ENCODE assay signal across 19 cellular contexts in the genomic region with DNA sequence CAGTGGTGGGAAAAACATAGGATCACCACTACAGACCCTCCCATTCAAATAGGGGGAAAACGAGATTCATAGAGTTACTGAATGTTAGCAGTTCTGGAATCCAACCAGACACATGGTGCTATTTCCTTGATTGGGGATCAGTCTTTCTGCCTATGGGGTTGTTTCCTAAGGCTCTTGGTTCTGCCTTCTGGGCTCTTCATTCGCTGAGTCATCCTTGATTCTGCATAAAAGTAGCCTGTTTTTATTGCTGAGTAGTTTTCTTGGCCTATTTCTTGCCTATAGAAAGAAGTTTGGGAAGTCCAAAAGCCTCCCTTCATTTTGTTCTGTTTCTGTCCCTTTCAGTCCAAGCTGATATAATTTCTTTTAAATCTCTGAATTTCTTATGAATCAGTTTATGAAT.
DNase-seq lines count a peak whose midpoint lies in the region; ATAC-seq and TF ChIP-seq lines count a peak whose summit lies in the region.
"Had no signal": no experiment of that assay in that cellular context is flagged by ENCODE, and none has a peak within 500 bp of the region (broad histone marks: within the 10 kb centered on the region; RNA-seq: fewer than 3 reads in every experiment).

No MANE protein-coding gene starts in this region.

- H3K4me3 ChIP-seq in choroid plexus epithelial cell (ENCODE audit: low read depth, low read length) (no peak overlapping the region), mesendoderm (ENCODE audit: low read length) (no peak overlapping the region), coronary artery (no peak overlapping the region)
- H3K4me3 ChIP-seq: ascending aorta had no signal

- H2BK5ac ChIP-seq in mesendoderm (ENCODE audit: low read length): no peak overlapping the region

- no peak overlapping the region for H3K23ac ChIP-seq in mesendoderm (ENCODE audit: low read length)

- no peak overlapping the region for H2BK15ac ChIP-seq in mesendoderm (replicated peaks; ENCODE audit: low read depth)

- H3K79me1 ChIP-seq in mesendoderm (ENCODE audit: low read length): peaks cover 3% of the 10 kb centered on the region

- no peaks in the 10 kb centered on the region for H3K27me3 ChIP-seq in mesendoderm (ENCODE audit: insufficient read depth, low read length, poor library complexity)
- H3K27me3 ChIP-seq: ascending aorta had no signal

- no peak overlapping the region for H2BK120ac ChIP-seq in mesendoderm (ENCODE audit: low read depth, low read length)

- H3K36me3 ChIP-seq in mesendoderm (ENCODE audit: control insufficient read depth, insufficient read depth, low read length): no peaks in the 10 kb centered on the region
- H3K36me3 ChIP-seq: ascending aorta had no signal

- H3K79me2 ChIP-seq in mesendoderm (ENCODE audit: control insufficient read depth, insufficient read depth, low read length): no peaks in the 10 kb centered on the region

- H3K4me1 ChIP-seq in mesendoderm (ENCODE audit: control insufficient read depth, low read depth, low read length): peaks cover 6% of the 10 kb centered on the region
- H3K4me1 ChIP-seq: ascending aorta had no signal

- no peak overlapping the region for H4K5ac ChIP-seq in mesendoderm (ENCODE audit: low read length)

- H4K8ac ChIP-seq in mesendoderm (ENCODE audit: low read depth, low read length): no peak overlapping the region

- H2AK5ac ChIP-seq in mesendoderm (ENCODE audit: low read length): no peak overlapping the region

- H3K9ac ChIP-seq in mesendoderm (ENCODE audit: low read length): no peak overlapping the region

- no peak overlapping the region for H3K56ac ChIP-seq in mesendoderm (ENCODE audit: low read length)

- H3K4ac ChIP-seq in mesendoderm (ENCODE audit: low read depth, low read length): no peak overlapping the region

- no peak for ATAC-seq in HG02981 (IDR thresholded peaks at IDR 0.05; ENCODE audit: unreplicated experiment)
- ATAC-seq: HCT116; Panc1; stimulated activated naive CD8-positive, alpha-beta T cell treated with anti-CD3 and anti-CD28 coated beads, Interleukin-15, amount 100 ng/mL, for 72 hours had no signal

- no peak overlapping the region for H3K27ac ChIP-seq in mesendoderm (ENCODE audit: low read depth, low read length)
- no peak overlapping the region for H3K27ac ChIP-seq in coronary artery
- H3K27ac ChIP-seq: ascending aorta, C4-2B, VCaP had no signal

- no CpG with 5 or more reads among the region's 2 CpGs for WGBS in mesendoderm (ENCODE audit: extremely low coverage, insufficient coverage, low lambda C conversion rate)

- no peak overlapping the region for H3K18ac ChIP-seq in mesendoderm (ENCODE audit: low read length)

- DNase-seq in ELF-1 (ENCODE audit: low read depth, low spot score) (peak; percentile 16), MV-4-11 (lab: John Stamatoyannopoulos, UW) (peak; percentile 13), choroid plexus epithelial cell (ENCODE audit: low read depth) (peak; percentile 32), mesendoderm (peak; percentile 48), DMS153 (lab: John Stamatoyannopoulos, UW) (no peak), coronary artery (ENCODE audit: low spot score) (no peak), NCI-H1417 treated with DMSO at 0.1 percent for 48 hours (lab: John Stamatoyannopoulos, UW) (no peak)
- DNase-seq: activated effector memory CD4-positive, alpha-beta T cell treated with anti-CD3 and anti-CD28 coated beads, Interleukin-2, amount 50 U/mL, for 16 hours; DMS79; KBM-7; NCI-H146; NCI-H446 treated with DMSO at 0.1 percent for 48 hours; stimulated activated naive CD8-positive, alpha-beta T cell treated with anti-CD3 and anti-CD28 coated beads, Interleukin-15, amount 100 ng/mL, for 72 hours had no signal

- no peak overlapping the region for H3K4me2 ChIP-seq in mesendoderm (ENCODE audit: low read length)

- TF ChIP-seq CTCF in choroid plexus epithelial cell (conservative IDR thresholded peaks at IDR 0.05; ENCODE audit: low read depth, low read length) (no peak), coronary artery (IDR thresholded peaks at IDR 0.05) (no peak)

Comparison
In these comparisons a context has a peak if more than half of its experiments do, and no peak if none do; other contexts are left out.
1. DNase-seq: peak in ELF-1 (single experiment), MV-4-11 (single experiment), choroid plexus epithelial cell (single experiment) and mesendoderm (single experiment); none in DMS153 (single experiment), coronary artery (single experiment) and NCI-H1417 treated with DMSO at 0.1 percent for 48 hours (single experiment).